ENCODE assay signal across 30 cellular contexts in genomic region chr14:78747809-78748208, GRCh38.
"Had no signal": no experiment of that assay in that cellular context is flagged by ENCODE, and none has a peak within 500 bp of the region (broad histone marks: within the 10 kb centered on the region; RNA-seq: fewer than 3 reads in every experiment).

No MANE protein-coding gene starts in this region.

- ATAC-seq: foreskin keratinocyte; gastroesophageal sphincter; heart left ventricle; left lobe of liver; naive thymus-derived CD4-positive, alpha-beta T cell; psoas muscle; right cardiac atrium; stimulated activated memory B cell treated with anti-CD40 and anti-IgM and Interleukin-4, amounts not matched to agents 10 μg/mL and 1 μg/mL and 100 μg/mL, for 72 hours; stimulated activated naive CD8-positive, alpha-beta T cell treated with anti-CD3 and anti-CD28 coated beads, Interleukin-15, Interleukin-2, amounts not matched to agents 100 U/mL and 50 U/mL, for 24 hours had no signal

- H3K27me3 Mint-ChIP-seq: stimulated activated memory B cell treated with anti-CD40 and anti-IgM and Interleukin-4, amounts not matched to agents 10 μg/mL and 1 μg/mL and 100 μg/mL, for 72 hours had no signal

- H3K9me3 ChIP-seq: esophagus muscularis mucosa, gastroesophageal sphincter, heart left ventricle, ovary, psoas muscle, spleen, testis, tibial artery had no signal

- H3K4me2 ChIP-seq: hepatocyte had no signal

- H3K79me2 ChIP-seq: hepatocyte had no signal

- FAIRE-seq: endothelial cell of umbilical vein, kidney, urothelium cell line had no signal

- H2AFZ ChIP-seq: hepatocyte had no signal

- H3K4me3 ChIP-seq: coronary artery, esophagus muscularis mucosa, gastroesophageal sphincter, heart left ventricle, hepatocyte, ovary, psoas muscle, skin epidermis, spleen, testis, tibial artery had no signal

- H3K36me3 Mint-ChIP-seq: naive thymus-derived CD4-positive, alpha-beta T cell; stimulated activated memory B cell treated with anti-CD40 and anti-IgM and Interleukin-4, amounts not matched to agents 10 μg/mL and 1 μg/mL and 100 μg/mL, for 72 hours; type B pancreatic cell had no signal

- H3K27ac ChIP-seq: coronary artery, esophagus muscularis mucosa, foreskin keratinocyte, gastroesophageal sphincter, heart left ventricle, hepatocyte, ovary, psoas muscle, skin epidermis, spleen, testis, tibial artery had no signal

- H3K27me3 ChIP-seq: esophagus muscularis mucosa, foreskin keratinocyte, gastroesophageal sphincter, heart left ventricle, hepatocyte, ovary, testis, tibial artery had no signal

- H3K4me1 Mint-ChIP-seq: nephron progenitor cell; stimulated activated memory B cell treated with anti-CD40 and anti-IgM and Interleukin-4, amounts not matched to agents 10 μg/mL and 1 μg/mL and 100 μg/mL, for 72 hours had no signal

- H3K36me3 ChIP-seq: esophagus muscularis mucosa, gastroesophageal sphincter, heart left ventricle, ovary, spleen, tibial artery had no signal

- H3K27ac Mint-ChIP-seq: naive thymus-derived CD4-positive, alpha-beta T cell; nephron progenitor cell; stimulated activated memory B cell treated with anti-CD40 and anti-IgM and Interleukin-4, amounts not matched to agents 10 μg/mL and 1 μg/mL and 100 μg/mL, for 72 hours; type B pancreatic cell had no signal

- H3K4me3 Mint-ChIP-seq: naive thymus-derived CD4-positive, alpha-beta T cell; nephron progenitor cell; stimulated activated memory B cell treated with anti-CD40 and anti-IgM and Interleukin-4, amounts not matched to agents 10 μg/mL and 1 μg/mL and 100 μg/mL, for 72 hours; type B pancreatic cell had no signal

- DNase-seq: dermis blood vessel endothelial cell; effector memory CD4-positive, alpha-beta T cell; foreskin keratinocyte; heart left ventricle; kidney; mesendoderm; midbrain; naive thymus-derived CD4-positive, alpha-beta T cell; nephron progenitor cell; occipital lobe; ovary; posterior cingulate gyrus; psoas muscle; right cardiac atrium; spleen; stimulated activated CD4-positive, alpha-beta T cell treated with anti-CD3 and anti-CD28 coated beads, Interleukin-4, amount 100 ng/mL, for 4 hours; stimulated activated naive CD8-positive, alpha-beta T cell treated with anti-CD3 and anti-CD28 coated beads, Interleukin-15, Interleukin-2, amounts not matched to agents 100 U/mL and 50 U/mL, for 24 hours; substantia nigra; testis; tibial artery had no signal

- H3K4me1 ChIP-seq: esophagus muscularis mucosa, foreskin keratinocyte, gastroesophageal sphincter, heart left ventricle, psoas muscle, spleen, testis, tibial artery had no signal
